1 cellular context compared by ENCODE assay signal in genomic region chr11:35746356-35747153, GRCh38.
TF ChIP-seq lines count a peak whose summit lies in the region.

No MANE protein-coding gene starts in this region.

TF ChIP-seq in IMR-90, 13 proteins besides CTCF, POLR2A, EP300 and RAD21 (continued from another document):
- TF ChIP-seq USF2 (IDR thresholded peaks at IDR 0.05; ENCODE audit: low read depth, low read length) = no peak
- no peak for TF ChIP-seq BHLHE40 (IDR thresholded peaks at IDR 0.05; ENCODE audit: low read depth, low read length)
- no peak for TF ChIP-seq CHD1 (IDR thresholded peaks at IDR 0.05; ENCODE audit: low read depth, low read length)
TF ChIP-seq in IMR-90: peak in this region for 0.
